8 cellular contexts compared by ENCODE assay signal in genomic region chr16:1781758-1782407, GRCh38. TPM values are rescaled to one million over a fixed set of nuclear protein-coding genes. Genes with fewer than 3 reads are reported as not detected.
DNase-seq lines count a peak whose midpoint lies in the region; ATAC-seq lines count a peak whose summit lies in the region.

No MANE protein-coding gene starts in this region.

- H3K27ac Mint-ChIP-seq in activated CD8-positive, alpha-beta memory T cell treated with anti-CD3 and anti-CD28 coated beads, Interleukin-2, amount 10 ng/mL, durations not matched to agents 7 days and 5 days, result peak overlapping the region; percentile 84
- peak overlapping the region; percentile 37 to 97 (median 92) for H3K27ac Mint-ChIP-seq in naive thymus-derived CD8-positive, alpha-beta T cell

- no peaks in the 10 kb centered on the region for H3K9me3 Mint-ChIP-seq in activated CD8-positive, alpha-beta memory T cell treated with anti-CD3 and anti-CD28 coated beads, Interleukin-2, amount 10 ng/mL, durations not matched to agents 7 days and 5 days (ENCODE audit: low read depth)
- no peaks in the 10 kb centered on the region for H3K9me3 Mint-ChIP-seq in naive thymus-derived CD8-positive, alpha-beta T cell

- peaks cover 24% of the 10 kb centered on the region for H3K4me1 Mint-ChIP-seq in activated CD8-positive, alpha-beta memory T cell treated with anti-CD3 and anti-CD28 coated beads, Interleukin-2, amount 10 ng/mL, durations not matched to agents 7 days and 5 days
- H3K4me1 Mint-ChIP-seq in naive thymus-derived CD8-positive, alpha-beta T cell, result peaks cover 8 to 48% (median 27%) of the 10 kb centered on the region in 4 donors

- peak overlapping the region; percentile 93 for H3K4me3 Mint-ChIP-seq in activated CD8-positive, alpha-beta memory T cell treated with anti-CD3 and anti-CD28 coated beads, Interleukin-2, amount 10 ng/mL, durations not matched to agents 7 days and 5 days
- H3K4me3 Mint-ChIP-seq in naive thymus-derived CD8-positive, alpha-beta T cell, result peak overlapping the region; percentile 82 to 94 (median 88)

- peak; percentile 66 for DNase-seq in activated CD8-positive, alpha-beta memory T cell treated with anti-CD3 and anti-CD28 coated beads, Interleukin-2, amount 10 ng/mL, durations not matched to agents 7 days and 5 days
- no peak for DNase-seq in activated CD8-positive, alpha-beta memory T cell treated with anti-CD3 and anti-CD28 coated beads, Interleukin-2, amount 50 U/mL, for 4 hours
- DNase-seq in UCSD-AML1 (lab: John Stamatoyannopoulos, UW; ENCODE audit: unreplicated experiment) (peak; percentile 42), epithelial cell of prostate (ENCODE audit: low read depth, low spot score) (no peak), SW 1271 (lab: John Stamatoyannopoulos, UW) (no peak)
- DNase-seq in naive thymus-derived CD8-positive, alpha-beta T cell, result peak in 6 of 10 donors; percentile 13 to 66 (median 39)

- H3K27me3 Mint-ChIP-seq in activated CD8-positive, alpha-beta memory T cell treated with anti-CD3 and anti-CD28 coated beads, Interleukin-2, amount 10 ng/mL, durations not matched to agents 7 days and 5 days, result no peaks in the 10 kb centered on the region
- H3K27me3 Mint-ChIP-seq in naive thymus-derived CD8-positive, alpha-beta T cell, result no peaks in the 10 kb centered on the region

- peak overlapping the region; percentile 82 for H3K27ac ChIP-seq in epithelial cell of prostate

- ATAC-seq in activated CD8-positive, alpha-beta memory T cell treated with anti-CD3 and anti-CD28 coated beads, Interleukin-2, amount 10 ng/mL, durations not matched to agents 7 days and 5 days, result no peak
- ATAC-seq in HG03135 (IDR thresholded peaks at IDR 0.05; ENCODE audit: unreplicated experiment), result peak; percentile 0
- ATAC-seq in naive thymus-derived CD8-positive, alpha-beta T cell, result peak; percentile 8 to 29
- ATAC-seq in GM18873 (IDR thresholded peaks at IDR 0.05; ENCODE audit: low FRiP score, unreplicated experiment), result no peak

- CTCF ChIA-PET in activated CD8-positive, alpha-beta memory T cell treated with anti-CD3 and anti-CD28 coated beads, Interleukin-2, amount 10 ng/mL, durations not matched to agents 7 days and 5 days (lab: Charles Lee), result interaction anchor here (1.1 to 2.7 kb wide), 5 partner anchors 9 to 159 kb away, joined by 3 to 47 read pairs (median 10); partner anchors contain the start of genes EME2, FAHD1, HAGH and MAPK8IP3

- H3K36me3 Mint-ChIP-seq in activated CD8-positive, alpha-beta memory T cell treated with anti-CD3 and anti-CD28 coated beads, Interleukin-2, amount 10 ng/mL, durations not matched to agents 7 days and 5 days, result no peaks in the 10 kb centered on the region
- peaks cover 0 to 13% (median 0%) of the 10 kb centered on the region in 3 donors for H3K36me3 Mint-ChIP-seq in naive thymus-derived CD8-positive, alpha-beta T cell

- POLR2A ChIA-PET in naive thymus-derived CD8-positive, alpha-beta T cell (lab: Charles Lee), result interaction anchor here (0.7 to 5.6 kb wide), 26 partner anchors 10 to 892 kb away, joined by 3 to 118 read pairs (median 6); partner anchors contain the start of genes EME2, FAHD1, HAGH and IFT140

RNA-seq across cellular contexts. Expression of gene SPSB3, which starts 0.5 kb away (rescaled TPM):
- total RNA-seq in activated CD8-positive, alpha-beta memory T cell treated with anti-CD3 and anti-CD28 coated beads, Interleukin-2, amount 10 ng/mL, durations not matched to agents 7 days and 5 days, result 10 to 100 TPM; 35.7 to 36.5 TPM
- 100 to 1,000 TPM; 120 to 123 TPM for total RNA-seq in naive thymus-derived CD8-positive, alpha-beta T cell
- 10 to 100 TPM; 38.0 to 42.0 (median 40.8) TPM for polyA plus RNA-seq in naive thymus-derived CD8-positive, alpha-beta T cell

RNA-seq across cellular contexts. Expression of gene NUBP2, which starts 0.9 kb away (rescaled TPM):
- total RNA-seq in activated CD8-positive, alpha-beta memory T cell treated with anti-CD3 and anti-CD28 coated beads, Interleukin-2, amount 10 ng/mL, durations not matched to agents 7 days and 5 days, result 10 to 100 TPM; 52.5 to 64.0 TPM
- 10 to 100 TPM; 62.0 to 65.4 TPM for total RNA-seq in naive thymus-derived CD8-positive, alpha-beta T cell
- polyA plus RNA-seq in naive thymus-derived CD8-positive, alpha-beta T cell, result 10 to 100 TPM; 87.2 to 90.6 (median 87.3) TPM

RNA-seq across cellular contexts. Expression of gene MRPS34, which starts 8.9 kb away (rescaled TPM):
- 100 to 1,000 TPM; 134 to 154 TPM for total RNA-seq in activated CD8-positive, alpha-beta memory T cell treated with anti-CD3 and anti-CD28 coated beads, Interleukin-2, amount 10 ng/mL, durations not matched to agents 7 days and 5 days
- 10 to 100 TPM; 53.1 to 55.9 TPM for total RNA-seq in naive thymus-derived CD8-positive, alpha-beta T cell
- polyA plus RNA-seq in naive thymus-derived CD8-positive, alpha-beta T cell, result 100 to 1,000 TPM; 113 to 145 (median 133) TPM

RNA-seq across cellular contexts. Expression of gene EME2, which starts 9.3 kb away (rescaled TPM):
- 10 to 100 TPM; 22.3 to 34.6 TPM for total RNA-seq in activated CD8-positive, alpha-beta memory T cell treated with anti-CD3 and anti-CD28 coated beads, Interleukin-2, amount 10 ng/mL, durations not matched to agents 7 days and 5 days
- total RNA-seq in naive thymus-derived CD8-positive, alpha-beta T cell, result 10 to 100 TPM; 28.4 to 31.5 TPM
- polyA plus RNA-seq in naive thymus-derived CD8-positive, alpha-beta T cell, result 1 to 10 TPM in 2 of 3 donors, under 1 TPM in 1; 0.35 to 1.6 (median 1.1) TPM

RNA-seq across cellular contexts. Expression of gene NME3, which starts 10.5 kb away (rescaled TPM):
- total RNA-seq in activated CD8-positive, alpha-beta memory T cell treated with anti-CD3 and anti-CD28 coated beads, Interleukin-2, amount 10 ng/mL, durations not matched to agents 7 days and 5 days, result 10 to 100 TPM; 46.0 to 50.4 TPM
- total RNA-seq in naive thymus-derived CD8-positive, alpha-beta T cell, result 10 to 100 TPM; 70.6 to 79.9 TPM
- polyA plus RNA-seq in naive thymus-derived CD8-positive, alpha-beta T cell, result 10 to 100 TPM; 60.0 to 84.2 (median 62.9) TPM

Comparison
In these comparisons a context has a peak if more than half of its experiments do, and no peak if none do; other contexts are left out.
1. DNase-seq: peak in activated CD8-positive, alpha-beta memory T cell treated with anti-CD3 and anti-CD28 coated beads, Interleukin-2, amount 10 ng/mL, durations not matched to agents 7 days and 5 days (single experiment), UCSD-AML1 (single experiment) and naive thymus-derived CD8-positive, alpha-beta T cell (6 of 10); none in activated CD8-positive, alpha-beta memory T cell treated with anti-CD3 and anti-CD28 coated beads, Interleukin-2, amount 50 U/mL, for 4 hours (single experiment), epithelial cell of prostate (single experiment) and SW 1271 (0 of 2).
2. ATAC-seq: peak in HG03135 (single experiment) and naive thymus-derived CD8-positive, alpha-beta T cell (2 of 2); none in activated CD8-positive, alpha-beta memory T cell treated with anti-CD3 and anti-CD28 coated beads, Interleukin-2, amount 10 ng/mL, durations not matched to agents 7 days and 5 days (single experiment) and GM18873 (single experiment).